Comparison of ENCODE assay signal across 1 cellular context in the genomic region with DNA sequence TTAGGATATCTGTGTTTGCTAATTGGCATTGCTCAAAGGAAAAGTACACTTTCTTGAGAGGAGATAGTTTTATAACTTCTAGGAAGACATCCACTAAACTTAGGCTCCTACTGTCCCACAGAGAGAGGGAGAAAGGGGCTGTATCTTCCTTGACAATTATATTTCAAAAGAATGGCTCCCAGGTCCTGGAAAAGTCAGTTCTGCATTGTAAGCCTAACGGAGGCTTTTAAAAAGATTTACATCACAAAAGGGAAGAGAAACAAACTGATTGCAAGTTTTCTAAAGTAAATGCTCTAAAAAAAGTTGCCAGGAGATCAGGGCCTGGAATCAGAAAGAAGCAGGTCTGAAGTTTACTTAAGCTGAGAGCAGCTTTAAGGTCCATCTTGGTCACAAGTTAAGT.
TF ChIP-seq lines count a peak whose summit lies in the region.

No MANE protein-coding gene starts in this region.

TF ChIP-seq in H1, 55 proteins besides CTCF, POLR2A, EP300 and RAD21:
- TF ChIP-seq NANOG (IDR thresholded peaks at IDR 0.05; ENCODE audit: insufficient read depth, low read depth, low read length, poor library complexity, severe bottlenecking) = peak; percentile 60
- TF ChIP-seq SIX5 (IDR thresholded peaks at IDR 0.05; ENCODE audit: low read depth, low read length) = no peak
